ENCODE assay signal across 1 cellular context in the genomic region with DNA sequence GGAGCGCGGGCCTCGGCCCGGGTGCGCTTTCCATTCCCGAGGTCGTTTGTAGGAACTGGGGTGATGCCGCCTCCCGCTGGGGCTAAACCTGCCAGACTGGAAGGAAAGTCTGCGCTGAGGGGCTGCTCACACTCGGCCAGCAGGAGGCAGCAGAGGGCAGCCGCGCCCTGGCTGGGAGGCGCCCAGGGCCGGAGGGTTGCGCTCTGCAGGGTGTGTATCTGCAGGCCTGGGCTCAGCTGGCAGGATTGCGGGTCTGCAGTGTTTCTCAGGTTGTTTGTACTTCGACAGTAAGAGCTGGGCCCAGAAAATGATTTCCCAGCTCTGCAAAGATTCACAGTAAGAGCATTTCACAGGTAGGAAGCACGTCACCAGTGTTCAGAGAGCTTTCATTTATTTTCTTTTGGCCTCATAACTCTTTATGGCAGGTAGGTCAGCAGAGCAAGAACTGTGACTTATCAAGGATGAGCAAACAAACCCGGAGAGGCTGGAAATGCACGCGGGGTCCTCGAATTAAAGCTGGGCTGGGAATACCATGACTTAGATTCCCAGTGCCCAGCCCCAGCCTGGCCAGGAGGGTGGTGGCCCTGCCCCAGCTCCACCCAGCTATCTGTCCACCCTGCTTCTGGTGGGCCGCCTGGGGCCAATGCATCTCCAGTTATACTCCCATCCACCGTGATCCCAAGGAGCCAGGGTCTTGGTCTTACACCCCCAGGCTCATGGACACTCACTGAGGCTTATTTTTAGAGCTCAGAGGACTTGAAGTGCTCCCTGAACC.
A peak's percentile ranks its signal among the peaks of the same experiment; 100 is the strongest.
TF ChIP-seq lines count a peak whose summit lies in the region.

No MANE protein-coding gene starts in this region.

TF ChIP-seq in HEK293, 187 proteins besides CTCF, POLR2A, EP300 and RAD21 (continued from another document):
- peak; percentile 33; the same call in 1 of the 2 replicates for TF ChIP-seq SP7 (tag by site-specific recombination; IDR thresholded peaks at IDR 0.05)
- TF ChIP-seq SCRT2 (tag by site-specific recombination; IDR thresholded peaks at IDR 0.05), result 0 out of 2 replicates have a peak, but pooled peaks have one; percentile 32
- no peak for TF ChIP-seq ZNF658 (tag by site-specific recombination; IDR thresholded peaks at IDR 0.05)
- TF ChIP-seq ZEB2 (tag by site-specific recombination; IDR thresholded peaks at IDR 0.05), result peak; percentile 63
- no peak for TF ChIP-seq ZNF324 (tag by site-specific recombination; IDR thresholded peaks at IDR 0.05)
- peak; percentile 83; the same call in 1 of the 2 replicates for TF ChIP-seq ZNF2 (tag by site-specific recombination; IDR thresholded peaks at IDR 0.05)
- TF ChIP-seq ZNF626 (tag by site-specific recombination; IDR thresholded peaks at IDR 0.05), result no peak
- TF ChIP-seq ZXDB (tag by site-specific recombination; IDR thresholded peaks at IDR 0.05), result no peak
- TF ChIP-seq ZNF792 (tag by site-specific recombination; IDR thresholded peaks at IDR 0.05), result no peak
- TF ChIP-seq SCRT1 (tag by site-specific recombination; IDR thresholded peaks at IDR 0.05; ENCODE audit: borderline replicate concordance), result no peak
- TF ChIP-seq WT1 (tag by site-specific recombination; IDR thresholded peaks at IDR 0.05), result peak; percentile 29; the same call in 1 of the 2 replicates
- TF ChIP-seq, protein P1, sequence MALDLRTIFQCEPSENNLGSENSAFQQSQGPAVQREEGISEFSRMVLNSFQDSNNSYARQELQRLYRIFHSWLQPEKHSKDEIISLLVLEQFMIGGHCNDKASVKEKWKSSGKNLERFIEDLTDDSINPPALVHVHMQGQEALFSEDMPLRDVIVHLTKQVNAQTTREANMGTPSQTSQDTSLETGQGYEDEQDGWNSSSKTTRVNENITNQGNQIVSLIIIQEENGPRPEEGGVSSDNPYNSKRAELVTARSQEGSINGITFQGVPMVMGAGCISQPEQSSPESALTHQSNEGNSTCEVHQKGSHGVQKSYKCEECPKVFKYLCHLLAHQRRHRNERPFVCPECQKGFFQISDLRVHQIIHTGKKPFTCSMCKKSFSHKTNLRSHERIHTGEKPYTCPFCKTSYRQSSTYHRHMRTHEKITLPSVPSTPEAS (tag by site-specific recombination; IDR thresholded peaks at IDR 0.05), result 0 out of 2 replicates have a peak, but pooled peaks have one; percentile 34
- no peak for TF ChIP-seq ZNF248 (tag by site-specific recombination; IDR thresholded peaks at IDR 0.05)
- 0 out of 2 replicates have a peak, but pooled peaks have one; percentile 26 for TF ChIP-seq GLIS2 (tag by site-specific recombination; IDR thresholded peaks at IDR 0.05)
- peak; percentile 54 for TF ChIP-seq ZBTB8A (tag by site-specific recombination; IDR thresholded peaks at IDR 0.05)
- TF ChIP-seq HOXC10 (CRISPR knock-in tag; IDR thresholded peaks at IDR 0.05), result no peak
- no peak for TF ChIP-seq ZNF416 (tag by site-specific recombination; IDR thresholded peaks at IDR 0.05)
- TF ChIP-seq ZNF391 (tag by site-specific recombination; IDR thresholded peaks at IDR 0.05; ENCODE audit: borderline replicate concordance, low read depth), result peak; percentile 60; the same call in 1 of the 2 replicates
